In the genomic region with DNA sequence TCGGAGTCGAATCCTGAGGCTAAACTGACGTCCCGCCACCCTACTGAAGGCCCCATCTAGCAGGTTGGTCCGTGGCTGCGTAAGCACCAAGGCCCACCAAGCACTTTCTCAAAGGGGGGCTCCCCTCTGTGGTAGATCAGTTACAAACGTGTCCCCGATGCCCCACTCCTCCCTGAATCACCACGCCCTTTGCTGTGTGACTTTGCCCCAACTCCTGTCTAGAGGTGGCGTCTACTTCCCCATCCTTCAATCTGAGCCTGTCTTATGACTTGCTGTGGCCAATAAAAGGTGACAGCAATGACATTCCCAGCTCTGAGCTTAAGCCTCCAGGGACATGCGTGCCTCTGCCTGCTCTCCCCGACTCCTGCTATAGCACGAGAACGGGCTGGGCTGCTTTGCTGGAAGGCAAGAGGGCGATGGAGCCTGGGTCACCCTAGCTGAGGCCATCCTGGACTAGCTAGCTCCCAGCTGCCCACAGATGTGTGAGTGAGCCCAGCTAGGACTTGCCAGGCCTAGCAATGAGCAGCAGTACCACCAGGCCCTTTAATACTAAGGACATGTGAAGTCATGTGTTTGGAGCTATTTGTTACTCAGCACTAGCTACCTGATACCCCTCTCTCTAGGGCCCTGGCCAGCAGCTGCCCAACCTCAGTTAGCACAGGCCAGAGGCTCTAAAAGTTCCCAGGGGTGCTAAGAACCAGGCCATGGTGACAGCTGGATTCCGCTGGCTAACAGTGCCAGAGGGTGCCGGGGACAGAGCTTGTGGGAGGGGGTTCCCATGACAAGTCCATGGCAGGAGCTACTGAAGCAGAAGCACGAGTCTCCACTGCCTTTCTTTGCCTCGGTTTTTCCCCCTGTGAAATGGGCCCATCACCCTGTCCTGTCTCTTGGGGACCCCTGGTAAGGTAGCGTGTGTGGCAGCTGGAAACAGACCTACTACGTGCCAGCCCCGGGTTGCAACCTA, we compare ENCODE assay signal across 1 cellular context.
TF ChIP-seq lines count a peak whose summit lies in the region.

No MANE protein-coding gene starts in this region.

TF ChIP-seq in K562, 482 proteins besides CTCF, POLR2A, EP300 and RAD21:
- TF ChIP-seq RBM25 (IDR thresholded peaks at IDR 0.05; ENCODE audit: low read depth, low read length, severe bottlenecking), result peak; percentile 31
- TF ChIP-seq KDM1A (IDR thresholded peaks at IDR 0.05), result peak in 1 of 2 experiments; percentile 8; a peak in 1 of 4 replicates
- peak; percentile 53; the same call in 1 of the 2 replicates for TF ChIP-seq BCOR (IDR thresholded peaks at IDR 0.05)
